ENCODE assay signal across 1 cellular context in genomic region chr1:2266301-2266967, GRCh38.
TF ChIP-seq lines count a peak whose summit lies in the region.

No MANE protein-coding gene starts in this region.

TF ChIP-seq in GM23338, 12 proteins besides CTCF, POLR2A, EP300 and RAD21 (continued from another document):
- TF ChIP-seq ZNF462 (CRISPR knock-in tag; IDR thresholded peaks at IDR 0.05): no peak
- no peak for TF ChIP-seq ZNF114 (CRISPR knock-in tag; IDR thresholded peaks at IDR 0.05)
- TF ChIP-seq REST (IDR thresholded peaks at IDR 0.05; ENCODE audit: unreplicated experiment): no peak
- no peak for TF ChIP-seq NANOG (IDR thresholded peaks at IDR 0.05; ENCODE audit: borderline replicate concordance)
- TF ChIP-seq JUNB (IDR thresholded peaks at IDR 0.05; ENCODE audit: unreplicated experiment): no peak
- TF ChIP-seq EZH2 (IDR thresholded peaks at IDR 0.05; ENCODE audit: low read depth, unreplicated experiment): no peak
- TF ChIP-seq EZH2phosphoT487 (IDR thresholded peaks at IDR 0.05; ENCODE audit: unreplicated experiment): no peak
- TF ChIP-seq POLR2AphosphoS5 (IDR thresholded peaks at IDR 0.05; ENCODE audit: low read depth): no peak
TF ChIP-seq in GM23338: peak in this region for 0.
